8 cellular contexts compared by ENCODE assay signal in the genomic region with DNA sequence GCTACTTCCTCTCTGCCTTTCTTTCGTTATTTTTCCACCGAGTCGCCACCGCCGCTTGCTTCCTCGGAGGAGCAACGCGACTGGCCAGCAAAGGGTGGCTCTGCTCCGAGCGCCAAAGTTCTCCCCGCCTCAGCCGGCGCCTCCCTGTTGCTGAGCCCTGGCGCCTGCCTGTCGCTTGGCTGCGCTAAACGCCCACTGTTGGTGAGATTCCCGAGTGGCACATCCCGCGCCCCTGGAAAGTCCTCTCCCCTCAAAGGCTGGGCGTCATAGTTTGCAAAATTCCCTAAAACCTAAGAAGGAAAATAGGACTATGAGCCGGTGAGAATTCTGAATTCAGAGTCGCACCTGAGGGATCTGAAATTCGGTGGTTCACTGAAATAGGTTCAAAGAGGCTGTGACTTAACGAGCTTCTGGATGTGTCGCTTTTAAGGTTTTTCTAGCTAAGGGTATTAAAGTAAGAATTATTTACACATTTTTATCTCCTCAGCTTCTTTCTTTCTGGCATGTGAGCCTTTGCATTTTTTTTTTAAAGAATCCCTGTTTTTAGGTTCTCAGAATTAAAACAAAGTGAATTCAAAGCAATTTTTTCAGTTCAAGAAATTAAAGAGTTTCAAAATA. TPM values are rescaled to one million over a fixed set of nuclear protein-coding genes. Genes with fewer than 3 reads are reported as not detected.
DNase-seq lines count a peak whose midpoint lies in the region; ATAC-seq and TF ChIP-seq lines count a peak whose summit lies in the region.

A gene (minus strand): TSS at position 82 of the 618 bp plus-strand sequence. CDS start 668 bp downstream, outside the sequence.

- peak within 1 kb of the TSS; percentile 89 for H3K4me3 Mint-ChIP-seq in neural progenitor cell
- H3K4me3 Mint-ChIP-seq in activated T-cell treated with anti-CD3 and anti-CD28 coated beads, Interleukin-2, amount 50 U/mL, for 4 hours, result no peak within 1 kb of the TSS

- no peak within 1 kb of the TSS for H3K27ac ChIP-seq in neural progenitor cell

- H3K9me3 Mint-ChIP-seq in neural progenitor cell, result no peaks in the 10 kb centered on the region
- no peaks in the 10 kb centered on the region for H3K9me3 Mint-ChIP-seq in activated T-cell treated with anti-CD3 and anti-CD28 coated beads, Interleukin-2, amount 50 U/mL, for 4 hours

- no peaks in the 10 kb centered on the region for H3K36me3 Mint-ChIP-seq in neural progenitor cell
- no peaks in the 10 kb centered on the region for H3K36me3 Mint-ChIP-seq in activated T-cell treated with anti-CD3 and anti-CD28 coated beads, Interleukin-2, amount 50 U/mL, for 4 hours (ENCODE audit: insufficient read depth)

- H3K4me2 ChIP-seq in neural progenitor cell, result peak within 1 kb of the TSS; percentile 79

- H3K27me3 Mint-ChIP-seq in neural progenitor cell (ENCODE audit: insufficient read depth, low read depth), result peaks cover 37% of the 10 kb centered on the region
- peaks cover 48% of the 10 kb centered on the region for H3K27me3 Mint-ChIP-seq in activated T-cell treated with anti-CD3 and anti-CD28 coated beads, Interleukin-2, amount 50 U/mL, for 4 hours (ENCODE audit: low read depth)

- no peaks in the 10 kb centered on the region for H3K9me3 ChIP-seq in neural progenitor cell (ENCODE audit: low read depth)

- TF ChIP-seq CTCF in epithelial cell of proximal tubule (conservative IDR thresholded peaks at IDR 0.05; ENCODE audit: low read depth, low read length) (no peak), neural progenitor cell (IDR thresholded peaks at IDR 0.05) (peak; percentile 46), GM10266 (IDR thresholded peaks at IDR 0.05; ENCODE audit: control insufficient read depth, insufficient read depth, low read depth, missing control alignments) (no peak)

- H3K36me3 ChIP-seq in neural progenitor cell, result no peaks in the 10 kb centered on the region

- no peak within 1 kb of the TSS for H3K9ac ChIP-seq in neural progenitor cell

- peak within 1 kb of the TSS; percentile 18 for H3K4me3 ChIP-seq in epithelial cell of proximal tubule (ENCODE audit: low read depth, low read length)
- H3K4me3 ChIP-seq in neural progenitor cell, result peak within 1 kb of the TSS; percentile 58

- H3K4me1 ChIP-seq in neural progenitor cell, result peaks cover 12% of the 10 kb centered on the region

- H3K27me3 ChIP-seq in neural progenitor cell, result peaks cover 92% of the 10 kb centered on the region

- ATAC-seq in HG02798 (IDR thresholded peaks at IDR 0.05; ENCODE audit: poor library complexity, unreplicated experiment), result no peak
- ATAC-seq in activated T-cell treated with anti-CD3 and anti-CD28 coated beads, Interleukin-2, amount 50 U/mL, for 4 hours, result no peak

- H3K27ac Mint-ChIP-seq in neural progenitor cell, result no peak within 1 kb of the TSS

- H4K20me1 ChIP-seq in neural progenitor cell (ENCODE audit: low read depth), result peaks cover 11% of the 10 kb centered on the region

- no peaks in the 10 kb centered on the region for H3K79me2 ChIP-seq in neural progenitor cell (ENCODE audit: low read depth)

- peaks cover 19% of the 10 kb centered on the region for H3K4me1 Mint-ChIP-seq in neural progenitor cell
- peaks cover 3% of the 10 kb centered on the region for H3K4me1 Mint-ChIP-seq in activated T-cell treated with anti-CD3 and anti-CD28 coated beads, Interleukin-2, amount 50 U/mL, for 4 hours (ENCODE audit: low read depth)

- DNase-seq in GM03348 (ENCODE audit: low spot score) (peak; percentile 30), NCI-H446 treated with DMSO at 0.1 percent for 48 hours (lab: John Stamatoyannopoulos, UW) (peak; percentile 29), epithelial cell of proximal tubule (ENCODE audit: low read depth) (no peak), neural progenitor cell (ENCODE audit: low spot score) (peak; percentile 61), GM10266 (ENCODE audit: extremely low spot score) (no peak), hepatic stellate cell (ENCODE audit: low spot score) (no peak)
- no peak for DNase-seq in activated T-cell treated with anti-CD3 and anti-CD28 coated beads, Interleukin-2, amount 50 U/mL, for 4 hours

- H2AFZ ChIP-seq in neural progenitor cell (replicated peaks), result peak within 1 kb of the TSS; percentile 63

- H3F3A ChIP-seq in neural progenitor cell (ENCODE audit: low read depth), result peaks cover 8% of the 10 kb centered on the region

RNA-seq across cellular contexts. Expression of the gene that starts here (rescaled TPM):
- not detected in 2 replicates for total RNA-seq in epithelial cell of proximal tubule
- total RNA-seq in neural progenitor cell (ENCODE audit: low replicate concordance), result not detected in 2 replicates
- not detected for total RNA-seq in activated T-cell treated with anti-CD3 and anti-CD28 coated beads, Interleukin-2, amount 50 U/mL, for 4 hours

Comparison
In these comparisons a context has a peak if more than half of its experiments do, and no peak if none do; other contexts are left out.
1. Peak in DNase-seq, H3K4me3 ChIP-seq and H3K4me2 ChIP-seq in neural progenitor cell; RNA of the gene not detected or under 1 TPM.
2. DNase-seq: peak in GM03348 (single experiment) and NCI-H446 treated with DMSO at 0.1 percent for 48 hours (single experiment); none in epithelial cell of proximal tubule (single experiment), GM10266 (single experiment), hepatic stellate cell (single experiment) and activated T-cell treated with anti-CD3 and anti-CD28 coated beads, Interleukin-2, amount 50 U/mL, for 4 hours (single experiment).